Comparison of ENCODE assay signal across 7 cellular contexts in the genomic region with DNA sequence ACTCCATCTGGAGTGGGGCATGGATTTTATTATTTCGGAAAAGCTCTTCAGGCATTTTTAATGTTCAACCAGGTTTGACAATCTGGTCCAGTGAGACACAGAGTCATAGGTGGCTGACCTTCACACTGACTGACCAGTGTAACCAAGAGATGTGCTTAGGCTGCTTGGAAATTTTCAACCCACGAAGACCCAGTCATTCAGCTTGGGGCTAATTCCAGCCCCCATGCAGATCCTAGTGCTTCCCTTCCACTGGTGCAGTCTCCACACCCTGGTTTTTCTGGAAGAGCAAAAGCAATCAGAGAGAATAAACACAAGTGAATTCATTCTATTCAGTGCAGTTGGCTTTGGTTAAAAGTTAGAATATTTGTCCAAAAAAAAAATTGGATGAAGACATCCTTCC.
"Had no signal": no experiment of that assay in that cellular context is flagged by ENCODE, and none has a peak within 500 bp of the region (broad histone marks: within the 10 kb centered on the region; RNA-seq: fewer than 3 reads in every experiment).

No MANE protein-coding gene starts in this region.

- H2AFZ ChIP-seq: GM23248 had no signal

- H3K27ac ChIP-seq: GM23248 had no signal

- DNase-seq: GM23248, GOT3, H9, HCEC 1CT, IMR-90, KG1 had no signal

- H3K4me3 ChIP-seq: GM23248, K562 had no signal

- H3K9ac ChIP-seq: GM23248 had no signal

- ATAC-seq: K562 had no signal
